1 cellular context compared by ENCODE assay signal in the genomic region with DNA sequence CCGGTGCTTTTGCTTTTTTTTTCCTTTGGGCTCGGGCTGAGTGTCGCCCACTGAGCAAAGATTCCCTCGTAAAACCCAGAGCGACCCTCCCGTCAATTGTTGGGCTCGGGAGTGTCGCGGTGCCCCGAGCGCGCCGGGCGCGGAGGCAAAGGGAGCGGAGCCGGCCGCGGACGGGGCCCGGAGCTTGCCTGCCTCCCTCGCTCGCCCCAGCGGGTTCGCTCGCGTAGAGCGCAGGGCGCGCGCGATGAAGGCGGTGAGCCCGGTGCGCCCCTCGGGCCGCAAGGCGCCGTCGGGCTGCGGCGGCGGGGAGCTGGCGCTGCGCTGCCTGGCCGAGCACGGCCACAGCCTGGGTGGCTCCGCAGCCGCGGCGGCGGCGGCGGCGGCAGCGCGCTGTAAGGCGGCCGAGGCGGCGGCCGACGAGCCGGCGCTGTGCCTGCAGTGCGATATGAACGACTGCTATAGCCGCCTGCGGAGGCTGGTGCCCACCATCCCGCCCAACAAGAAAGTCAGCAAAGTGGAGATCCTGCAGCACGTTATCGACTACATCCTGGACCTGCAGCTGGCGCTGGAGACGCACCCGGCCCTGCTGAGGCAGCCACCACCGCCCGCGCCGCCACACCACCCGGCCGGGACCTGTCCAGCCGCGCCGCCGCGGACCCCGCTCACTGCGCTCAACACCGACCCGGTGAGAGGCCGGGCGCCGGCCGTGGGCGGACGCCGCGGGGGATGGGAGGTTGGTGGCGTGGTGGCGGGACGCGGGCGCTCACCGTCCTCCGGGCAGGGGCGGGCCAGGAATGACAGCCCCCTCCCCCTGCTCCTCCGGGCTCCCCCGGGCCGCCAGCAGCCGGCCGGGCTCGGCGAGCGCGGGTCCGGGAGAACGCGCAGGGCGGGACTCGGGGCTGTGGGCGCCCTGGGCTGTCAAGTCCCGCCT.
A peak's percentile ranks its signal among the peaks of the same experiment; 100 is the strongest.
TF ChIP-seq lines count a peak whose summit lies in the region.

No MANE protein-coding gene starts in this region.

TF ChIP-seq in HEK293, 187 proteins besides CTCF, POLR2A, EP300 and RAD21 (continued from another document):
- TF ChIP-seq, protein P1, sequence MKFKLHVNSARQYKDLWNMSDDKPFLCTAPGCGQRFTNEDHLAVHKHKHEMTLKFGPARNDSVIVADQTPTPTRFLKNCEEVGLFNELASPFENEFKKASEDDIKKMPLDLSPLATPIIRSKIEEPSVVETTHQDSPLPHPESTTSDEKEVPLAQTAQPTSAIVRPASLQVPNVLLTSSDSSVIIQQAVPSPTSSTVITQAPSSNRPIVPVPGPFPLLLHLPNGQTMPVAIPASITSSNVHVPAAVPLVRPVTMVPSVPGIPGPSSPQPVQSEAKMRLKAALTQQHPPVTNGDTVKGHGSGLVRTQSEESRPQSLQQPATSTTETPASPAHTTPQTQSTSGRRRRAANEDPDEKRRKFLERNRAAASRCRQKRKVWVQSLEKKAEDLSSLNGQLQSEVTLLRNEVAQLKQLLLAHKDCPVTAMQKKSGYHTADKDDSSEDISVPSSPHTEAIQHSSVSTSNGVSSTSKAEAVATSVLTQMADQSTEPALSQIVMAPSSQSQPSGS (tag by site-specific recombination; IDR thresholded peaks at IDR 0.05; ENCODE audit: low read depth): no peak
- TF ChIP-seq ZFHX2 (tag by site-specific recombination; conservative IDR thresholded peaks at IDR 0.05): peak; percentile 84
- TF ChIP-seq, protein P2, sequence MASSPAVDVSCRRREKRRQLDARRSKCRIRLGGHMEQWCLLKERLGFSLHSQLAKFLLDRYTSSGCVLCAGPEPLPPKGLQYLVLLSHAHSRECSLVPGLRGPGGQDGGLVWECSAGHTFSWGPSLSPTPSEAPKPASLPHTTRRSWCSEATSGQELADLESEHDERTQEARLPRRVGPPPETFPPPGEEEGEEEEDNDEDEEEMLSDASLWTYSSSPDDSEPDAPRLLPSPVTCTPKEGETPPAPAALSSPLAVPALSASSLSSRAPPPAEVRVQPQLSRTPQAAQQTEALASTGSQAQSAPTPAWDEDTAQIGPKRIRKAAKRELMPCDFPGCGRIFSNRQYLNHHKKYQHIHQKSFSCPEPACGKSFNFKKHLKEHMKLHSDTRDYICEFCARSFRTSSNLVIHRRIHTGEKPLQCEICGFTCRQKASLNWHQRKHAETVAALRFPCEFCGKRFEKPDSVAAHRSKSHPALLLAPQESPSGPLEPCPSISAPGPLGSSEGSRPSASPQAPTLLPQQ (tag by site-specific recombination; IDR thresholded peaks at IDR 0.05): peak; percentile 6; the same call in 1 of the 2 replicates
- no peak for TF ChIP-seq ZNF544 (tag by site-specific recombination; IDR thresholded peaks at IDR 0.05)
- 0 out of 2 replicates have a peak, but pooled peaks have one; percentile 19 for TF ChIP-seq ZNF324 (tag by site-specific recombination; IDR thresholded peaks at IDR 0.05)
- 0 out of 2 replicates have a peak, but pooled peaks have one; percentile 37 for TF ChIP-seq GLI4 (tag by site-specific recombination; IDR thresholded peaks at IDR 0.05)
- no peak for TF ChIP-seq ZNF133 (tag by site-specific recombination; IDR thresholded peaks at IDR 0.05)
- TF ChIP-seq, protein P3, sequence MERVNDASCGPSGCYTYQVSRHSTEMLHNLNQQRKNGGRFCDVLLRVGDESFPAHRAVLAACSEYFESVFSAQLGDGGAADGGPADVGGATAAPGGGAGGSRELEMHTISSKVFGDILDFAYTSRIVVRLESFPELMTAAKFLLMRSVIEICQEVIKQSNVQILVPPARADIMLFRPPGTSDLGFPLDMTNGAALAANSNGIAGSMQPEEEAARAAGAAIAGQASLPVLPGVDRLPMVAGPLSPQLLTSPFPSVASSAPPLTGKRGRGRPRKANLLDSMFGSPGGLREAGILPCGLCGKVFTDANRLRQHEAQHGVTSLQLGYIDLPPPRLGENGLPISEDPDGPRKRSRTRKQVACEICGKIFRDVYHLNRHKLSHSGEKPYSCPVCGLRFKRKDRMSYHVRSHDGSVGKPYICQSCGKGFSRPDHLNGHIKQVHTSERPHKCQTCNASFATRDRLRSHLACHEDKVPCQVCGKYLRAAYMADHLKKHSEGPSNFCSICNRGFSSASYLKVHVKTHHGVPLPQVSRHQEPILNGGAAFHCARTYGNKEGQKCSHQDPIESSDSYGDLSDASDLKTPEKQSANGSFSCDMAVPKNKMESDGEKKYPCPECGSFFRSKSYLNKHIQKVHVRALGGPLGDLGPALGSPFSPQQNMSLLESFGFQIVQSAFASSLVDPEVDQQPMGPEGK (tag by site-specific recombination; IDR thresholded peaks at IDR 0.05): no peak
- TF ChIP-seq, protein P4, sequence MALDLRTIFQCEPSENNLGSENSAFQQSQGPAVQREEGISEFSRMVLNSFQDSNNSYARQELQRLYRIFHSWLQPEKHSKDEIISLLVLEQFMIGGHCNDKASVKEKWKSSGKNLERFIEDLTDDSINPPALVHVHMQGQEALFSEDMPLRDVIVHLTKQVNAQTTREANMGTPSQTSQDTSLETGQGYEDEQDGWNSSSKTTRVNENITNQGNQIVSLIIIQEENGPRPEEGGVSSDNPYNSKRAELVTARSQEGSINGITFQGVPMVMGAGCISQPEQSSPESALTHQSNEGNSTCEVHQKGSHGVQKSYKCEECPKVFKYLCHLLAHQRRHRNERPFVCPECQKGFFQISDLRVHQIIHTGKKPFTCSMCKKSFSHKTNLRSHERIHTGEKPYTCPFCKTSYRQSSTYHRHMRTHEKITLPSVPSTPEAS (tag by site-specific recombination; IDR thresholded peaks at IDR 0.05): no peak
- no peak for TF ChIP-seq ZNF302 (tag by site-specific recombination; IDR thresholded peaks at IDR 0.05; ENCODE audit: low read depth)
- no peak for TF ChIP-seq ZNF157 (tag by site-specific recombination; IDR thresholded peaks at IDR 0.05)
- TF ChIP-seq HOXC10 (CRISPR knock-in tag; IDR thresholded peaks at IDR 0.05): peak; percentile 56; the same call in 1 of the 2 replicates
- no peak; the same call in 1 of the 2 replicates for TF ChIP-seq ZFP37 (tag by site-specific recombination; IDR thresholded peaks at IDR 0.05)
- no peak for TF ChIP-seq ZNF777 (tag by site-specific recombination; IDR thresholded peaks at IDR 0.05; ENCODE audit: borderline replicate concordance)
- TF ChIP-seq ZNF169 (tag by site-specific recombination; IDR thresholded peaks at IDR 0.05): no peak
- TF ChIP-seq ZSCAN30 (tag by site-specific recombination; IDR thresholded peaks at IDR 0.05): peak; percentile 44; the same call in 1 of the 2 replicates
- no peak for TF ChIP-seq ZFP3 (tag by site-specific recombination; IDR thresholded peaks at IDR 0.05; ENCODE audit: low read depth)
- no peak for TF ChIP-seq ZNF560 (tag by site-specific recombination; IDR thresholded peaks at IDR 0.05; ENCODE audit: borderline replicate concordance)
- TF ChIP-seq, protein P5, sequence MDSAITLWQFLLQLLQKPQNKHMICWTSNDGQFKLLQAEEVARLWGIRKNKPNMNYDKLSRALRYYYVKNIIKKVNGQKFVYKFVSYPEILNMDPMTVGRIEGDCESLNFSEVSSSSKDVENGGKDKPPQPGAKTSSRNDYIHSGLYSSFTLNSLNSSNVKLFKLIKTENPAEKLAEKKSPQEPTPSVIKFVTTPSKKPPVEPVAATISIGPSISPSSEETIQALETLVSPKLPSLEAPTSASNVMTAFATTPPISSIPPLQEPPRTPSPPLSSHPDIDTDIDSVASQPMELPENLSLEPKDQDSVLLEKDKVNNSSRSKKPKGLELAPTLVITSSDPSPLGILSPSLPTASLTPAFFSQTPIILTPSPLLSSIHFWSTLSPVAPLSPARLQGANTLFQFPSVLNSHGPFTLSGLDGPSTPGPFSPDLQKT (IDR thresholded peaks at IDR 0.05; ENCODE audit: borderline replicate concordance, low read depth, low read length): no peak
- TF ChIP-seq, protein P6, sequence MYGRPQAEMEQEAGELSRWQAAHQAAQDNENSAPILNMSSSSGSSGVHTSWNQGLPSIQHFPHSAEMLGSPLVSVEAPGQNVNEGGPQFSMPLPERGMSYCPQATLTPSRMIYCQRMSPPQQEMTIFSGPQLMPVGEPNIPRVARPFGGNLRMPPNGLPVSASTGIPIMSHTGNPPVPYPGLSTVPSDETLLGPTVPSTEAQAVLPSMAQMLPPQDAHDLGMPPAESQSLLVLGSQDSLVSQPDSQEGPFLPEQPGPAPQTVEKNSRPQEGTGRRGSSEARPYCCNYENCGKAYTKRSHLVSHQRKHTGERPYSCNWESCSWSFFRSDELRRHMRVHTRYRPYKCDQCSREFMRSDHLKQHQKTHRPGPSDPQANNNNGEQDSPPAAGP (tag by site-specific recombination; IDR thresholded peaks at IDR 0.05): no peak
- TF ChIP-seq, protein P7, sequence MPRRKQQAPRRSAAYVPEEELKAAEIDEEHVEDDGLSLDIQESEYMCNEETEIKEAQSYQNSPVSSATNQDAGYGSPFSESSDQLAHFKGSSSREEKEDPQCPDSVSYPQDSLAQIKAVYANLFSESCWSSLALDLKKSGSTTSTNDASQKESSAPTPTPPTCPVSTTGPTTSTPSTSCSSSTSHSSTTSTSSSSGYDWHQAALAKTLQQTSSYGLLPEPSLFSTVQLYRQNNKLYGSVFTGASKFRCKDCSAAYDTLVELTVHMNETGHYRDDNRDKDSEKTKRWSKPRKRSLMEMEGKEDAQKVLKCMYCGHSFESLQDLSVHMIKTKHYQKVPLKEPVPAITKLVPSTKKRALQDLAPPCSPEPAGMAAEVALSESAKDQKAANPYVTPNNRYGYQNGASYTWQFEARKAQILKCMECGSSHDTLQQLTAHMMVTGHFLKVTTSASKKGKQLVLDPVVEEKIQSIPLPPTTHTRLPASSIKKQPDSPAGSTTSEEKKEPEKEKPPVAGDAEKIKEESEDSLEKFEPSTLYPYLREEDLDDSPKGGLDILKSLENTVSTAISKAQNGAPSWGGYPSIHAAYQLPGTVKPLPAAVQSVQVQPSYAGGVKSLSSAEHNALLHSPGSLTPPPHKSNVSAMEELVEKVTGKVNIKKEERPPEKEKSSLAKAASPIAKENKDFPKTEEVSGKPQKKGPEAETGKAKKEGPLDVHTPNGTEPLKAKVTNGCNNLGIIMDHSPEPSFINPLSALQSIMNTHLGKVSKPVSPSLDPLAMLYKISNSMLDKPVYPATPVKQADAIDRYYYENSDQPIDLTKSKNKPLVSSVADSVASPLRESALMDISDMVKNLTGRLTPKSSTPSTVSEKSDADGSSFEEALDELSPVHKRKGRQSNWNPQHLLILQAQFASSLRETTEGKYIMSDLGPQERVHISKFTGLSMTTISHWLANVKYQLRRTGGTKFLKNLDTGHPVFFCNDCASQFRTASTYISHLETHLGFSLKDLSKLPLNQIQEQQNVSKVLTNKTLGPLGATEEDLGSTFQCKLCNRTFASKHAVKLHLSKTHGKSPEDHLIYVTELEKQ (tag by site-specific recombination; IDR thresholded peaks at IDR 0.05; ENCODE audit: borderline replicate concordance): no peak
- no peak for TF ChIP-seq ZNF433 (tag by site-specific recombination; IDR thresholded peaks at IDR 0.05; ENCODE audit: low read depth)
- TF ChIP-seq ZSCAN16 (tag by site-specific recombination; IDR thresholded peaks at IDR 0.05): no peak
- TF ChIP-seq, protein P8, sequence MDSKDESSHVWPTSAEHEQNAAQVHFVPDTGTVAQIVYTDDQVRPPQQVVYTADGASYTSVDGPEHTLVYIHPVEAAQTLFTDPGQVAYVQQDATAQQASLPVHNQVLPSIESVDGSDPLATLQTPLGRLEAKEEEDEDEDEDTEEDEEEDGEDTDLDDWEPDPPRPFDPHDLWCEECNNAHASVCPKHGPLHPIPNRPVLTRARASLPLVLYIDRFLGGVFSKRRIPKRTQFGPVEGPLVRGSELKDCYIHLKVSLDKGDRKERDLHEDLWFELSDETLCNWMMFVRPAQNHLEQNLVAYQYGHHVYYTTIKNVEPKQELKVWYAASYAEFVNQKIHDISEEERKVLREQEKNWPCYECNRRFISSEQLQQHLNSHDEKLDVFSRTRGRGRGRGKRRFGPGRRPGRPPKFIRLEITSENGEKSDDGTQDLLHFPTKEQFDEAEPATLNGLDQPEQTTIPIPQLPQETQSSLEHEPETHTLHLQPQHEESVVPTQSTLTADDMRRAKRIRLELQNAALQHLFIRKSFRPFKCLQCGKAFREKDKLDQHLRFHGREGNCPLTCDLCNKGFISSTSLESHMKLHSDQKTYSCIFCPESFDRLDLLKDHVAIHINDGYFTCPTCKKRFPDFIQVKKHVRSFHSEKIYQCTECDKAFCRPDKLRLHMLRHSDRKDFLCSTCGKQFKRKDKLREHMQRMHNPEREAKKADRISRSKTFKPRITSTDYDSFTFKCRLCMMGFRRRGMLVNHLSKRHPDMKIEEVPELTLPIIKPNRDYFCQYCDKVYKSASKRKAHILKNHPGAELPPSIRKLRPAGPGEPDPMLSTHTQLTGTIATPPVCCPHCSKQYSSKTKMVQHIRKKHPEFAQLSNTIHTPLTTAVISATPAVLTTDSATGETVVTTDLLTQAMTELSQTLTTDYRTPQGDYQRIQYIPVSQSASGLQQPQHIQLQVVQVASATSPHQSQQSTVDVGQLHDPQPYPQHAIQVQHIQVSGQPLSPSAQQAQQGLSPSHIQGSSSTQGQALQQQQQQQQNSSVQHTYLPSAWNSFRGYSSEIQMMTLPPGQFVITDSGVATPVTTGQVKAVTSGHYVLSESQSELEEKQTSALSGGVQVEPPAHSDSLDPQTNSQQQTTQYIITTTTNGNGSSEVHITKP (tag by site-specific recombination; IDR thresholded peaks at IDR 0.05): no peak
